8 cellular contexts compared by ENCODE assay signal in the genomic region with DNA sequence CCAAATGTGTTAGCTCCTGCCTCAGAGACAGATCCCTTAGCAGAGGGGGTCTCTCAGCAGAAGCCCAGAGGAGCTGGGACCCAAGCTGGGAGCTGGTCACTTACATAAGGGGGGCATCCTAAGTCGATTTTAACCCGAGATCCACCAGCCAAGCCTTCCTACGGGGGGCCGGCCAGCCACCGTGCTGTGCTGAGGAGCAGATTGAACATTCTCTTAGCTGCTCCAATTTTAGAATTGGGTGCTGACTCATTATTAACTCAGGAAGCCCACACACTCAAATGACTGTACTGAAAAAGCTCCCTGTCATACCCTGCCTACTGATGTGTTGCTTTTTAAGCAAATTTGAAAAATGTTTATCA.
A peak's percentile ranks its signal among the peaks of the same experiment; 100 is the strongest.
DNase-seq lines count a peak whose midpoint lies in the region; ATAC-seq and TF ChIP-seq lines count a peak whose summit lies in the region.
"Not testable (repeated sequence)": the region's sequence is repeated elsewhere in the genome, so short reads cannot be mapped to it uniquely, and the experiment has no call there.

No MANE protein-coding gene starts in this region.

- WGBS in right lobe of liver (ENCODE audit: insufficient coverage, low coverage, low lambda C conversion rate, missing lambda C conversion rate) = 0% methylated on average over 1 of the region's 5 CpGs

- H3K9me3 ChIP-seq in CD8-positive, alpha-beta memory T cell (ENCODE audit: low read length); MG63; right lobe of liver: not testable (repeated sequence)

- peak overlapping the region; percentile 47 for H3K27ac ChIP-seq in CD8-positive, alpha-beta memory T cell (ENCODE audit: low read depth, low read length)
- peak overlapping the region in 1 of 3 donors; percentile 33 for H3K27ac ChIP-seq in right lobe of liver

- peak overlapping the region; percentile 72 to 85 (median 75) for H3K4me3 Mint-ChIP-seq in CD8-positive, alpha-beta memory T cell
- peak overlapping the region; percentile 52 to 62 for H3K4me3 Mint-ChIP-seq in stimulated activated naive B cell treated with anti-CD40 and anti-IgM and Interleukin-4, amounts not matched to agents 10 μg/mL and 1 μg/mL and 100 μg/mL, for 72 hours

- not testable (repeated sequence) for H3K27me3 ChIP-seq in CD8-positive, alpha-beta memory T cell (ENCODE audit: insufficient read depth, low read length, poor library complexity, severe bottlenecking); MG63; right lobe of liver

- H3K27me3 Mint-ChIP-seq in CD8-positive, alpha-beta memory T cell; stimulated activated naive B cell treated with anti-CD40 and anti-IgM and Interleukin-4, amounts not matched to agents 10 μg/mL and 1 μg/mL and 100 μg/mL, for 72 hours: not testable (repeated sequence)

- H3K36me3 Mint-ChIP-seq in CD8-positive, alpha-beta memory T cell; stimulated activated naive B cell treated with anti-CD40 and anti-IgM and Interleukin-4, amounts not matched to agents 10 μg/mL and 1 μg/mL and 100 μg/mL, for 72 hours: not testable (repeated sequence)

- not testable (repeated sequence) for H3K36me3 ChIP-seq in CD8-positive, alpha-beta memory T cell (ENCODE audit: insufficient read depth, low read length); MG63; right lobe of liver

- POLR2A ChIA-PET in CD8-positive, alpha-beta memory T cell (lab: Charles Lee) = not testable (repeated sequence)

- not testable (repeated sequence) for H3K4me3 ChIP-seq in CD8-positive, alpha-beta memory T cell (ENCODE audit: low read length)
- H3K4me3 ChIP-seq in MG63 (peak overlapping the region; percentile 66), right lobe of liver (peak overlapping the region in 1 of 3 donors; percentile 29)

- H3K27ac Mint-ChIP-seq in CD8-positive, alpha-beta memory T cell = peak overlapping the region in 7 of 8 donors; percentile 42 to 85 (median 68)
- peak overlapping the region; percentile 25 for H3K27ac Mint-ChIP-seq in stimulated activated naive B cell treated with anti-CD40 and anti-IgM and Interleukin-4, amounts not matched to agents 10 μg/mL and 1 μg/mL and 100 μg/mL, for 72 hours

- not testable (repeated sequence) for H3K4me1 ChIP-seq in CD8-positive, alpha-beta memory T cell (ENCODE audit: insufficient read depth, low read length); right lobe of liver

- ATAC-seq in GM19467 (IDR thresholded peaks at IDR 0.05; ENCODE audit: unreplicated experiment) (peak; percentile 81), HG03039 (IDR thresholded peaks at IDR 0.05; ENCODE audit: unreplicated experiment) (peak; percentile 77), right lobe of liver (peak; percentile 22 to 47 (median 43))
- ATAC-seq in stimulated activated naive B cell treated with anti-CD40 and anti-IgM and Interleukin-4, amounts not matched to agents 10 μg/mL and 1 μg/mL and 100 μg/mL, for 72 hours (replicated peaks) = peak; percentile 66 to 73

- TF ChIP-seq CTCF in right lobe of liver (IDR thresholded peaks at IDR 0.05) = not testable (repeated sequence)

- CTCF ChIA-PET in CD8-positive, alpha-beta memory T cell (lab: Charles Lee) = not testable (repeated sequence)

- H3K4me1 Mint-ChIP-seq in CD8-positive, alpha-beta memory T cell = peaks cover 12 to 26% (median 24%) of the 10 kb centered on the region in 3 donors
- H3K4me1 Mint-ChIP-seq in stimulated activated naive B cell treated with anti-CD40 and anti-IgM and Interleukin-4, amounts not matched to agents 10 μg/mL and 1 μg/mL and 100 μg/mL, for 72 hours = not testable (repeated sequence)

- intact Hi-C loops in right lobe of liver (cut with DNase I) = not testable (repeated sequence)

- H3K9me3 Mint-ChIP-seq in CD8-positive, alpha-beta memory T cell; stimulated activated naive B cell treated with anti-CD40 and anti-IgM and Interleukin-4, amounts not matched to agents 10 μg/mL and 1 μg/mL and 100 μg/mL, for 72 hours: not testable (repeated sequence)

- DNase-seq in CD8-positive, alpha-beta memory T cell; right lobe of liver; stimulated activated naive B cell treated with anti-CD40 and anti-IgM and Interleukin-4, amounts not matched to agents 10 μg/mL and 1 μg/mL and 100 μg/mL, for 72 hours: not testable (repeated sequence)
- DNase-seq in MG63 (peak; percentile 44), dermis blood vessel endothelial cell (peak; percentile 35)
- peak; percentile 30 for DNase-seq in activated T-cell treated with anti-CD3 and anti-CD28 coated beads, Interleukin-2, amount 50 U/mL, for 1 hour

- not testable (repeated sequence) for TF ChIP-seq POLR2A in right lobe of liver (IDR thresholded peaks at IDR 0.05)
